In genomic region chr3:11236588-11237461, GRCh38 we compare ENCODE assay signal across 8 cellular contexts. TPM values are rescaled to one million over a fixed set of nuclear protein-coding genes. Genes with fewer than 3 reads are reported as not detected.
DNase-seq lines count a peak whose midpoint lies in the region; ATAC-seq and TF ChIP-seq lines count a peak whose summit lies in the region.

No MANE protein-coding gene starts in this region.

- no peak overlapping the region for H2BK15ac ChIP-seq in neuronal stem cell (ENCODE audit: low read length)

- H3K9ac ChIP-seq in HCT116 (ENCODE audit: low read length), result no peak overlapping the region
- H3K9ac ChIP-seq in fibroblast of lung (ENCODE audit: insufficient read depth, low read length), result no peak overlapping the region
- no peak overlapping the region for H3K9ac ChIP-seq in neuronal stem cell (ENCODE audit: low read depth, low read length, poor library complexity)

- peak; percentile 73 for TF ChIP-seq RAD21 in HCT116 (IDR thresholded peaks at IDR 0.05; ENCODE audit: low read depth)

- H3K4me3 ChIP-seq in HCT116 (replicated peaks in 1 of 2; ENCODE audit: low read depth in 1 of 2, low read length in 2 of 2), result no peak overlapping the region
- no peak overlapping the region for H3K4me3 ChIP-seq in fibroblast of lung (replicated peaks in 1 of 4; ENCODE audit: control extremely low read depth in 1 of 4, insufficient read depth in 1 of 4, low read depth in 3 of 4, low read length in 4 of 4)
- H3K4me3 ChIP-seq in neuronal stem cell (ENCODE audit: low read length in 2 of 2), result no peak overlapping the region
- no peak overlapping the region for H3K4me3 ChIP-seq in tibial artery

- TF ChIP-seq POLR2A in HCT116 (IDR thresholded peaks at IDR 0.05; ENCODE audit: borderline replicate concordance, extremely low read depth, insufficient read depth, insufficient read length), result no peak

- no peak overlapping the region for H3K27ac ChIP-seq in HCT116 (ENCODE audit: low read depth, low read length)
- peak overlapping the region; percentile 67 for H3K27ac ChIP-seq in fibroblast of lung (ENCODE audit: insufficient read depth, low read length)
- no peak overlapping the region for H3K27ac ChIP-seq in neuronal stem cell (replicated peaks; ENCODE audit: low read length)
- H3K27ac ChIP-seq in tibial artery, result no peak overlapping the region

- H2AK5ac ChIP-seq in neuronal stem cell (ENCODE audit: low read depth, low read length), result no peak overlapping the region

- H3K36me3 ChIP-seq in HCT116 (ENCODE audit: control insufficient read depth in 1 of 2, insufficient read depth in 2 of 2, low read length in 2 of 2) (no peaks in the 10 kb centered on the region), fibroblast of lung (ENCODE audit: control insufficient read depth, insufficient read depth, low read length) (no peaks in the 10 kb centered on the region), neuronal stem cell (replicated peaks in 1 of 2; ENCODE audit: control insufficient read depth in 2 of 2, insufficient read depth in 2 of 2, low read length in 2 of 2) (no peaks in the 10 kb centered on the region), tibial artery (no peaks in the 10 kb centered on the region)

- ATAC-seq in HCT116 (peak; percentile 88), HG02870 (IDR thresholded peaks at IDR 0.05; ENCODE audit: unreplicated experiment) (no peak)

- intact Hi-C loops in HCT116 (cut with micrococcal nuclease), result loop anchor here (2.0 to 10.0 kb wide), 3 partner anchors 98 to 598 kb away; no protein-coding TSS in a partner anchor
- intact Hi-C loops in tibial artery (cut with DNase I; ENCODE audit: low total_unique reads), result no loop called here

- H3K9me2 ChIP-seq in HCT116 (ENCODE audit: insufficient read depth), result no peaks in the 10 kb centered on the region

- H3K4ac ChIP-seq in neuronal stem cell (ENCODE audit: low read length), result no peak overlapping the region

- no peak overlapping the region for H3K18ac ChIP-seq in neuronal stem cell (ENCODE audit: low read length)

- BruUV-seq in HCT116 (replicated peaks; lab: Mats Ljungman, UMichigan), result no TSS peak

- H4K20me1 ChIP-seq in HCT116 (ENCODE audit: insufficient read depth) (no peaks in the 10 kb centered on the region), fibroblast of lung (ENCODE audit: control insufficient read depth, extremely low read depth, insufficient read depth, low read length) (no peaks in the 10 kb centered on the region)

- H3K14ac ChIP-seq in neuronal stem cell (ENCODE audit: low read length), result no peak overlapping the region

- H4K8ac ChIP-seq in neuronal stem cell (ENCODE audit: low read depth, low read length), result no peak overlapping the region

- H2AFZ ChIP-seq in HCT116 (ENCODE audit: low read depth, low read length, poor library complexity, severe bottlenecking) (no peak overlapping the region), fibroblast of lung (ENCODE audit: low read length) (no peak overlapping the region), neuronal stem cell (ENCODE audit: low read length) (no peak overlapping the region)

- H3K4me2 ChIP-seq in HCT116 (ENCODE audit: low read length) (peak overlapping the region; percentile 10; the same call in 1 of the 2 replicates), fibroblast of lung (ENCODE audit: extremely low read depth, insufficient read depth, low read length) (no peak overlapping the region), neuronal stem cell (ENCODE audit: insufficient read depth, low read length, poor library complexity, severe bottlenecking) (no peak overlapping the region)

- H3K4me1 ChIP-seq in HCT116 (ENCODE audit: control insufficient read depth in 1 of 2, insufficient read depth in 2 of 2, low read length in 2 of 2) (peaks cover 3 to 41% of the 10 kb centered on the region in 2 experiments), fibroblast of lung (ENCODE audit: control insufficient read depth, extremely low read depth, insufficient read depth, low read length) (peaks cover 7% of the 10 kb centered on the region), neuronal stem cell (ENCODE audit: control insufficient read depth in 2 of 2, insufficient read depth in 1 of 2, low read depth in 1 of 2, low read length in 2 of 2) (no peaks in the 10 kb centered on the region), tibial artery (peaks cover 0 to 8% (median 0%) of the 10 kb centered on the region in 4 donors)

- no peak overlapping the region for H3K23ac ChIP-seq in neuronal stem cell (ENCODE audit: low read depth, low read length, poor library complexity)

- no peak overlapping the region for H2BK5ac ChIP-seq in neuronal stem cell (ENCODE audit: low read length)

- POLR2A ChIA-PET in HCT116 (lab: Charles Lee), result no interaction called here

- H3K9me3 ChIP-seq in HCT116 (ENCODE audit: control insufficient read depth in 1 of 2, insufficient read depth in 1 of 2, low read depth in 1 of 2, low read length in 2 of 2), result no peaks in the 10 kb centered on the region
- no peaks in the 10 kb centered on the region for H3K9me3 ChIP-seq in fibroblast of lung (ENCODE audit: control insufficient read depth, insufficient read depth, low read depth, low read length)
- no peaks in the 10 kb centered on the region for H3K9me3 ChIP-seq in neuronal stem cell (replicated peaks in 1 of 2; ENCODE audit: control insufficient read depth in 2 of 2, insufficient read depth in 1 of 2, low read depth in 1 of 2, low read length in 2 of 2)
- peaks cover 0 to 7% (median 0%) of the 10 kb centered on the region in 3 donors for H3K9me3 ChIP-seq in tibial artery

- H4K91ac ChIP-seq in neuronal stem cell (ENCODE audit: low read depth, low read length, poor library complexity), result no peak overlapping the region

- CTCF ChIA-PET in HCT116 (lab: Charles Lee), result interaction anchor here (0.7 to 2.7 kb wide), 8 partner anchors 10 to 99 kb away, joined by 3 to 27 read pairs (median 3); no protein-coding TSS in a partner anchor

- no peaks in the 10 kb centered on the region for H3K79me1 ChIP-seq in neuronal stem cell (ENCODE audit: low read depth, low read length)

- H2BK120ac ChIP-seq in neuronal stem cell (ENCODE audit: low read depth, low read length), result no peak overlapping the region

- no peak overlapping the region for H2BK12ac ChIP-seq in neuronal stem cell (ENCODE audit: low read length)

- H3K79me2 ChIP-seq in HCT116 (ENCODE audit: insufficient read depth, low read length) (peaks cover 7% of the 10 kb centered on the region; the same call in 1 of the 2 replicates), fibroblast of lung (ENCODE audit: control insufficient read depth, insufficient read depth, low read length) (no peaks in the 10 kb centered on the region)

- H3K27me3 ChIP-seq in HCT116 (ENCODE audit: insufficient read depth, low read length), result no peaks in the 10 kb centered on the region
- no peaks in the 10 kb centered on the region for H3K27me3 ChIP-seq in fibroblast of lung (ENCODE audit: control insufficient read depth, insufficient read depth, low read length)
- no peaks in the 10 kb centered on the region for H3K27me3 ChIP-seq in neuronal stem cell (ENCODE audit: control insufficient read depth in 3 of 3, insufficient read depth in 3 of 3, low read depth in 1 of 3, low read length in 3 of 3)
- no peaks in the 10 kb centered on the region for H3K27me3 ChIP-seq in tibial artery

- peak; percentile 65 to 94 (median 78) for TF ChIP-seq CTCF in HCT116 (IDR thresholded peaks at IDR 0.05 in 2 of 3, conservative IDR thresholded peaks at IDR 0.05 in 1 of 3; ENCODE audit: borderline replicate concordance in 1 of 3, insufficient read depth in 1 of 3, low read depth in 2 of 3, low read length in 2 of 3)
- TF ChIP-seq CTCF in fibroblast of lung (conservative IDR thresholded peaks at IDR 0.05 in 1 of 2, IDR thresholded peaks at IDR 0.05 in 1 of 2; ENCODE audit: low read depth in 1 of 2, low read length in 2 of 2), result peak; percentile 59 to 74
- peak; percentile 26 to 58 for TF ChIP-seq CTCF in tibial artery (IDR thresholded peaks at IDR 0.05)

- WGBS in neuronal stem cell (ENCODE audit: extremely low coverage in 2 of 2, insufficient read length in 2 of 2, insufficient replicate concordance in 1 of 2), 2 donors, result no CpG with 5 or more reads among the region's 8 CpGs

- DNase-seq in COLO668 (lab: John Stamatoyannopoulos, UW; ENCODE audit: unreplicated experiment) (peak; percentile 81), HCT116 (ENCODE audit: low read depth, low spot score) (peak; percentile 64), NCI-H774 (lab: John Stamatoyannopoulos, UW) (peak; percentile 67), activated T-cell treated with anti-CD3 and anti-CD28 coated beads for 24 hours (ENCODE audit: low read depth) (peak; percentile 67), fibroblast of lung (ENCODE audit: low read depth in 2 of 2) (peak; percentile 48 to 58), neuronal stem cell (ENCODE audit: low spot score) (peak; percentile 29), tibial artery (peak in 1 of 2 donors; percentile 50)

- RAD21 ChIA-PET in HCT116 (lab: Charles Lee; ENCODE audit: low non-redundant PET in 1 of 2, low total read pairs in 2 of 2, uncharacterized antibody in 2 of 2, unreplicated experiment in 2 of 2), result interaction anchor here in 1 of 2 experiments (0.7 kb wide), 1 partner anchor 97 kb away, joined by 3 read pairs; no protein-coding TSS in a partner anchor

TF ChIP-seq in HCT116, 20 proteins besides CTCF, POLR2A, EP300 and RAD21:
- TF ChIP-seq MAX (IDR thresholded peaks at IDR 0.05), result no peak
- TF ChIP-seq YY1 (IDR thresholded peaks at IDR 0.05; ENCODE audit: extremely low read depth, insufficient replicate concordance, low read depth, low read length), result peak; percentile 62
- no peak for TF ChIP-seq EZH2phosphoT487 (IDR thresholded peaks at IDR 0.05; ENCODE audit: borderline replicate concordance)
- no peak for TF ChIP-seq CEBPB (IDR thresholded peaks at IDR 0.05; ENCODE audit: low read depth)
- TF ChIP-seq JUND (IDR thresholded peaks at IDR 0.05), result no peak
- no peak for TF ChIP-seq SIN3A (IDR thresholded peaks at IDR 0.05; ENCODE audit: low read depth)
TF ChIP-seq in HCT116: peak in this region for 1.

RNA-seq across cellular contexts. Expression of gene ATG7, which starts 35.4 kb away (rescaled TPM):
- total RNA-seq in HCT116 (2021; ENCODE audit: unreplicated experiment), result 29.3 TPM
- polyA plus RNA-seq in HCT116 (2012), result 15.4 and 19.5 TPM in 2 replicates
- total RNA-seq in fibroblast of lung, result 56.5 and 60.9 TPM in 2 replicates
- polyA plus RNA-seq in fibroblast of lung, result 50.8 and 61.5 TPM in 2 replicates
- 25.4 and 35.0 TPM in 2 replicates for polyA plus RNA-seq in fibroblast of lung (2012)
- 81.8 and 91.1 TPM in 2 replicates for polyA minus RNA-seq in fibroblast of lung (ENCODE audit: low replicate concordance)
- polyA plus RNA-seq in neuronal stem cell (2013, experiment 1 of 2), result 10.9 TPM
- 9.7 TPM for polyA plus RNA-seq in neuronal stem cell (2013, experiment 2 of 2)
